20 cellular contexts compared by ENCODE assay signal in the genomic region with DNA sequence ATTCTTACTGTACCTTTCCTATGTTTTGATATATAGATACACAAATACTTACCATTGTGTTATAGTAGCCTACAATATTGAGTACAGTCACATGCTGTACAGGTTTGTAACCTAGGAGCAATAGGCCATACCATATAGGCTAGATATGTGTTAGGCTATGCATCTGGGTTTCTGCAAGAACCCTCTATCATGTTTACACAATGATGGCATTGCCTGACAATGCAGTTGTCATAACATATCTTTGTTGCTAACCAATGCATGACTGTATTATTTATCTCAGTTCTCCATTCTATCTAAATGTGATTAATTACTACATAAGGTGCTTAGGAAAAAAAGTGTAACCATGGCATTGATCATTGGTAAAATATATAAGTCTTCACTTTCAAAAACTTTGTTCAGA. TPM values are rescaled to one million over a fixed set of nuclear protein-coding genes. Genes with fewer than 3 reads are reported as not detected.
DNase-seq lines count a peak whose midpoint lies in the region; ATAC-seq, FAIRE-seq and TF ChIP-seq lines count a peak whose summit lies in the region.
"Had no signal": no experiment of that assay in that cellular context is flagged by ENCODE, and none has a peak within 500 bp of the region (broad histone marks: within the 10 kb centered on the region; RNA-seq: fewer than 3 reads in every experiment).

No MANE protein-coding gene starts in this region.

- FAIRE-seq in frontal cortex (lab: Jason Lieb, UNC): no peak
- FAIRE-seq in D721Med (lab: Jason Lieb, UNC): no peak

- in situ Hi-C loops in G401 (cut with HindIII; ENCODE audit: low sequenced_read_pairs): no loop called here

- TF ChIP-seq CTCF in AG10803 (conservative IDR thresholded peaks at IDR 0.05; ENCODE audit: low read length): no peak
- no peak for TF ChIP-seq CTCF in fibroblast of mammary gland (conservative IDR thresholded peaks at IDR 0.05; ENCODE audit: control insufficient read depth, insufficient read depth, low read depth, low read length)
- no peak for TF ChIP-seq CTCF in D721Med (IDR thresholded peaks at IDR 0.05; ENCODE audit: insufficient read depth, missing control alignments)

- DNase-seq in AG10803 (ENCODE audit: low read depth) (peak; percentile 17), NCI-H226 (peak; percentile 37), fibroblast of mammary gland (ENCODE audit: low read depth) (peak; percentile 23), frontal cortex (ENCODE audit: low spot score in 2 of 2) (no peak), D721Med (ENCODE audit: insufficient read length, low spot score) (no peak), SKM-1 treated with dmso at 0.1 percent for 144 hours (lab: John Stamatoyannopoulos, UW; ENCODE audit: unreplicated experiment) (no peak), G401 (ENCODE audit: low spot score) (no peak)
- DNase-seq: activated CD4-positive, alpha-beta T cell treated with anti-CD3 and anti-CD28 coated beads, Interleukin-2, amount 50 U/mL, for 1 hour; central memory CD4-positive, alpha-beta T cell; glutamatergic neuron; KBM-7; NCI-H1105; NCI-H524 treated with DMSO at 0.1 percent for 48 hours; SHP77; stimulated activated CD4-positive, alpha-beta T cell treated with anti-CD3 and anti-CD28 coated beads, Interleukin-4, amount 100 ng/mL, for 24 hours; T-helper 1 cell had no signal

- ATAC-seq in HG03159 (IDR thresholded peaks at IDR 0.05; ENCODE audit: unreplicated experiment): peak; percentile 32
- ATAC-seq: left lobe of liver had no signal

- H3K4me3 ChIP-seq in AG10803 (ENCODE audit: low read length) (no peak overlapping the region), fibroblast of mammary gland (ENCODE audit: control insufficient read depth, low read depth, low read length) (no peak overlapping the region)
- H3K4me3 ChIP-seq: BLaER1, esophagus muscularis mucosa had no signal

RNA-seq across cellular contexts. Expression of gene SPCS3, which starts 10.0 kb away (rescaled TPM):
- total RNA-seq in frontal cortex: 108 TPM
- total RNA-seq in G401 (2014; rRNA removed; shearing (Covaris generic)): 48.9 and 79.5 TPM in 2 replicates

RNA-seq across cellular contexts. Expression of gene ASB5, which starts 40.8 kb away (rescaled TPM):
- total RNA-seq in frontal cortex: 0.41 TPM
- not detected in 2 replicates for total RNA-seq in G401 (2014; rRNA removed; shearing (Covaris generic))
- total RNA-seq: left lobe of liver had no signal

Comparison
In these comparisons a context has a peak if more than half of its experiments do, and no peak if none do; other contexts are left out.
1. DNase-seq: peak in AG10803 (single experiment), NCI-H226 (single experiment) and fibroblast of mammary gland (single experiment); none in frontal cortex (0 of 2), D721Med (single experiment), SKM-1 treated with dmso at 0.1 percent for 144 hours (single experiment) and G401 (single experiment).